In the genomic region with DNA sequence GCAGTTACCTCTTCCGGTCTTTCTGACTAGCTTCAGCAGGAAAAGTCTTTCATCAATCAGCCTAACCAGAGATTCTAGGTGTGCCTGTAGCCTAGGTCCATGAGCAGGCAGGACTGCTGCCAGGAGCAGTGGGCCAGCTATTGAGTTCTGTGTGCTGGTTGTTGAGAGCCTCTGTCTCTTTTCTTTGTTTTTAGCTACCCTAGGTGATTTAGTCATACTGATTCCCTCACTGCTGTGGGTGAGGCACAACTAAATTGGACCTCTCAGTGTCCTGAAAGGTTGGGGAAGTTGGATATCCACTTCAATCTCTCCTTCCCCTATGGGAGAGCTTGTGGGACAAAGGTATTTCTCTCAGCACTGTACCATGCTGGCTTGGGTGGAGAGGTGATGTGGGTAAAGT, we compare ENCODE assay signal across 1 cellular context.
TF ChIP-seq lines count a peak whose summit lies in the region.

No MANE protein-coding gene starts in this region.

TF ChIP-seq in GM23338, 12 proteins besides CTCF, POLR2A, EP300 and RAD21 (continued from another document):
- TF ChIP-seq, protein P1, sequence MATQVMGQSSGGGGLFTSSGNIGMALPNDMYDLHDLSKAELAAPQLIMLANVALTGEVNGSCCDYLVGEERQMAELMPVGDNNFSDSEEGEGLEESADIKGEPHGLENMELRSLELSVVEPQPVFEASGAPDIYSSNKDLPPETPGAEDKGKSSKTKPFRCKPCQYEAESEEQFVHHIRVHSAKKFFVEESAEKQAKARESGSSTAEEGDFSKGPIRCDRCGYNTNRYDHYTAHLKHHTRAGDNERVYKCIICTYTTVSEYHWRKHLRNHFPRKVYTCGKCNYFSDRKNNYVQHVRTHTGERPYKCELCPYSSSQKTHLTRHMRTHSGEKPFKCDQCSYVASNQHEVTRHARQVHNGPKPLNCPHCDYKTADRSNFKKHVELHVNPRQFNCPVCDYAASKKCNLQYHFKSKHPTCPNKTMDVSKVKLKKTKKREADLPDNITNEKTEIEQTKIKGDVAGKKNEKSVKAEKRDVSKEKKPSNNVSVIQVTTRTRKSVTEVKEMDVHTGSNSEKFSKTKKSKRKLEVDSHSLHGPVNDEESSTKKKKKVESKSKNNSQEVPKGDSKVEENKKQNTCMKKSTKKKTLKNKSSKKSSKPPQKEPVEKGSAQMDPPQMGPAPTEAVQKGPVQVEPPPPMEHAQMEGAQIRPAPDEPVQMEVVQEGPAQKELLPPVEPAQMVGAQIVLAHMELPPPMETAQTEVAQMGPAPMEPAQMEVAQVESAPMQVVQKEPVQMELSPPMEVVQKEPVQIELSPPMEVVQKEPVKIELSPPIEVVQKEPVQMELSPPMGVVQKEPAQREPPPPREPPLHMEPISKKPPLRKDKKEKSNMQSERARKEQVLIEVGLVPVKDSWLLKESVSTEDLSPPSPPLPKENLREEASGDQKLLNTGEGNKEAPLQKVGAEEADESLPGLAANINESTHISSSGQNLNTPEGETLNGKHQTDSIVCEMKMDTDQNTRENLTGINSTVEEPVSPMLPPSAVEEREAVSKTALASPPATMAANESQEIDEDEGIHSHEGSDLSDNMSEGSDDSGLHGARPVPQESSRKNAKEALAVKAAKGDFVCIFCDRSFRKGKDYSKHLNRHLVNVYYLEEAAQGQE (IDR thresholded peaks at IDR 0.05; ENCODE audit: unreplicated experiment): no peak
